2 cellular contexts compared by ENCODE assay signal in the genomic region with DNA sequence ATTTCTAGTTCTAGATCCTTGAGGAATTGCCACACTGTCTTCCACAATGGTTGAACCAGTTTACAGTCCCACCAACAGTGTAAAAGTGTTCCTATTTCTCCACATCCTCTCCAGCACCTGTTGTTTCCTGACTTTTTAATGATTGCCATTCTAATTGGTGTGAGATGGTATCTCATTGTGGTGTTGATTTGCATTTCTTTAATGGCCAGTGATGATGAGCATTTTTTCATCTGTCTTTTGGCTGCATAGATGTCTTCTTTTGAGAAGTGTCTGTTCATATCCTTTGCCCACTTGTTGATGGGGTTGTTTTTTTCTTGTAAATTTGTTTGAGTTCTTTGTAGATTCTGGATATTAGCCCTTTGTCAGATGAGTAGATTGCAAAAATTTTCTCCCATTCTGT.
DNase-seq lines count a peak whose midpoint lies in the region; ATAC-seq and TF ChIP-seq lines count a peak whose summit lies in the region.
"Not testable (repeated sequence)": the region's sequence is repeated elsewhere in the genome, so short reads cannot be mapped to it uniquely, and the experiment has no call there.

No MANE protein-coding gene starts in this region.

- H3K36me3 Mint-ChIP-seq in central memory CD8-positive, alpha-beta T cell (ENCODE audit: insufficient read depth): not testable (repeated sequence)

- H3K9me3 Mint-ChIP-seq in central memory CD8-positive, alpha-beta T cell: not testable (repeated sequence)

- peaks cover 14% of the 10 kb centered on the region for H3K4me1 Mint-ChIP-seq in central memory CD8-positive, alpha-beta T cell

- not testable (repeated sequence) for DNase-seq in central memory CD8-positive, alpha-beta T cell (ENCODE audit: low spot score in 2 of 2)

- H3K4me3 Mint-ChIP-seq in central memory CD8-positive, alpha-beta T cell: not testable (repeated sequence)

- H3K27ac ChIP-seq in HEK293 (ENCODE audit: extremely low read depth, low read depth, low read length): not testable (repeated sequence)

- H3K27ac Mint-ChIP-seq in central memory CD8-positive, alpha-beta T cell (ENCODE audit: low read depth): peak overlapping the region; percentile 38

- H3K36me3 ChIP-seq in HEK293 (ENCODE audit: control insufficient read depth in 2 of 2, insufficient read depth in 1 of 2, low read length in 2 of 2): not testable (repeated sequence)

- not testable (repeated sequence) for H3K4me3 ChIP-seq in HEK293 (ENCODE audit: low read depth, low read length)

- POLR2A ChIA-PET in HEK293 (lab: Yijun Ruan, JAX): not testable (repeated sequence)

- not testable (repeated sequence) for H3K4me1 ChIP-seq in HEK293 (ENCODE audit: control insufficient read depth, insufficient read depth, low read length)

- not testable (repeated sequence) for H3K9me3 ChIP-seq in HEK293 (ENCODE audit: control insufficient read depth, insufficient read depth, low read depth, low read length)

- CTCF ChIA-PET in HEK293 (lab: Yijun Ruan, JAX): not testable (repeated sequence)

- H3K27me3 Mint-ChIP-seq in central memory CD8-positive, alpha-beta T cell: not testable (repeated sequence)

- ATAC-seq in central memory CD8-positive, alpha-beta T cell (replicated peaks; ENCODE audit: extremely low read depth, poor library complexity, severe bottlenecking): not testable (repeated sequence)

- not testable (repeated sequence) for TF ChIP-seq CTCF in HEK293 (tag by site-specific recombination; IDR thresholded peaks at IDR 0.05)

TF ChIP-seq in HEK293, 187 proteins besides CTCF, POLR2A, EP300 and RAD21:
- TF ChIP-seq SCRT2 (tag by site-specific recombination; IDR thresholded peaks at IDR 0.05): peak; percentile 77
- peak; percentile 61 for TF ChIP-seq SCRT1 (tag by site-specific recombination; IDR thresholded peaks at IDR 0.05; ENCODE audit: borderline replicate concordance)
